Comparison of ENCODE assay signal across 26 cellular contexts in the genomic region with DNA sequence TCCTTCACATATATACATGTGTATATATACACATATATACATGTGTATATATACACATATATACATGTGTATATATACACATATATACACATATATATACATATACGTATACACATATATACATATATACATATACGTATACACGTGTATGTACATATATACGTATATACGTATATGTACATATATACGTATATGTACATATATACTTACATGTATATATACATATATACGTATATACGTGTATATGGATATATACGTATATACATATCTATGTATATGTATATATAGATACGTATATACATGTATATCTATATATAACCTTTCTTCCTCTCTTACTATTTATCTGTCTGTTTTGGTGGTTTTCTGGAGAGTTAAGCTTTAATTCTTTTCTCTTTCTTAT.
"Had no signal": no experiment of that assay in that cellular context is flagged by ENCODE, and none has a peak within 500 bp of the region (broad histone marks: within the 10 kb centered on the region; RNA-seq: fewer than 3 reads in every experiment).

No MANE protein-coding gene starts in this region.

- H3K27ac ChIP-seq: adrenal gland, body of pancreas, colonic mucosa, gastrocnemius medialis, heart left ventricle, VCaP had no signal

- DNase-seq: activated CD4-positive, alpha-beta T cell treated with anti-CD3 and anti-CD28 coated beads for 1 hour; activated CD4-positive, alpha-beta T cell treated with anti-CD3 and anti-CD28 coated beads for 4 hours; activated CD4-positive, alpha-beta T cell treated with anti-CD3 and anti-CD28 coated beads, Interleukin-2, amount 10 ng/mL, durations not matched to agents 7 days and 5 days; activated CD4-positive, alpha-beta T cell treated with anti-CD3 and anti-CD28 coated beads, Interleukin-2, amount 50 U/mL, for 48 hours; activated CD8-positive, alpha-beta memory T cell treated with anti-CD3 and anti-CD28 coated beads for 24 hours; activated CD8-positive, alpha-beta T cell treated with anti-CD3 and anti-CD28 coated beads for 36 hours; activated effector memory CD4-positive, alpha-beta T cell treated with anti-CD3 and anti-CD28 coated beads, Interleukin-2, amount 50 U/mL, for 16 hours; activated naive CD4-positive, alpha-beta T cell treated with anti-CD3 and anti-CD28 coated beads for 36 hours; activated naive CD8-positive, alpha-beta T cell treated with anti-CD3 and anti-CD28 coated beads for 36 hours; activated naive CD8-positive, alpha-beta T cell treated with anti-CD3 and anti-CD28 coated beads, Interleukin-2, amount 50 U/mL, for 24 hours; activated T-cell treated with anti-CD3 and anti-CD28 coated beads, Interleukin-2, amount 50 U/mL, for 4 hours; adrenal gland; amygdala; aorta; body of pancreas; caudate nucleus; colonic mucosa; effector CD8-positive, alpha-beta T cell; foreskin fibroblast; gastrocnemius medialis; glutamatergic neuron; heart left ventricle; T-helper 2 cell had no signal

- H3K4me1 ChIP-seq: adrenal gland, body of pancreas, colonic mucosa, gastrocnemius medialis, heart left ventricle had no signal

- ATAC-seq: activated CD8-positive, alpha-beta T cell treated with anti-CD3 and anti-CD28 coated beads for 36 hours; activated naive CD8-positive, alpha-beta T cell treated with anti-CD3 and anti-CD28 coated beads, Interleukin-2, amount 50 U/mL, for 24 hours; activated T-cell treated with anti-CD3 and anti-CD28 coated beads, Interleukin-2, amount 50 U/mL, for 4 hours; body of pancreas; esophagus mucosa; gastrocnemius medialis; heart left ventricle; WTC11 had no signal

- H3K27me3 ChIP-seq: adrenal gland, body of pancreas, colonic mucosa, gastrocnemius medialis, heart left ventricle had no signal

- H3K36me3 ChIP-seq: adrenal gland, colonic mucosa had no signal

- H3K9me3 ChIP-seq: adrenal gland, body of pancreas, colonic mucosa, gastrocnemius medialis had no signal

- H3K4me3 ChIP-seq: adrenal gland, body of pancreas, colonic mucosa, gastrocnemius medialis, heart left ventricle had no signal
